In genomic region chr13:114282143-114282685, GRCh38 we compare ENCODE assay signal across 8 cellular contexts. TPM values are rescaled to one million over a fixed set of nuclear protein-coding genes. Genes with fewer than 3 reads are reported as not detected.
A peak's percentile ranks its signal among the peaks of the same experiment; 100 is the strongest.
DNase-seq lines count a peak whose midpoint lies in the region; ATAC-seq and TF ChIP-seq lines count a peak whose summit lies in the region.

No MANE protein-coding gene starts in this region.

- TF ChIP-seq CTCF in astrocyte of the cerebellum (IDR thresholded peaks at IDR 0.05; ENCODE audit: low read depth, low read length, missing control alignments): no peak

- H3K27ac ChIP-seq in BLaER1: peak overlapping the region; percentile 97
- no peak overlapping the region for H3K27ac ChIP-seq in iPS DF 6.9 (ENCODE audit: low read length)

- WGBS in iPS DF 6.9 (ENCODE audit: insufficient coverage, insufficient read length): no CpG with 5 or more reads among the region's 41 CpGs

- peaks cover 31% of the 10 kb centered on the region for H3K4me1 ChIP-seq in BLaER1
- H3K4me1 ChIP-seq in iPS DF 6.9 (ENCODE audit: control insufficient read depth, insufficient read depth, low read length): no peaks in the 10 kb centered on the region

- H3K4me3 ChIP-seq in BLaER1 (peak overlapping the region; percentile 91), astrocyte of the cerebellum (ENCODE audit: low read depth, low read length) (peak overlapping the region; percentile 59), iPS DF 6.9 (ENCODE audit: low read length) (peak overlapping the region; percentile 60; the same call in 1 of the 2 replicates)

- H3K9me3 ChIP-seq in BLaER1 (no peaks in the 10 kb centered on the region), iPS DF 6.9 (ENCODE audit: control insufficient read depth, insufficient read depth, low read length) (no peaks in the 10 kb centered on the region)

- ATAC-seq in HG03571 (IDR thresholded peaks at IDR 0.05; ENCODE audit: unreplicated experiment) (peak; percentile 52), SK-N-SH treated with all-trans-retinoic acid at 6 μM for 48 hours (peak; percentile 37), sciatic nerve (peak; percentile 18), HG03039 (IDR thresholded peaks at IDR 0.05; ENCODE audit: unreplicated experiment) (no peak)

- peak overlapping the region; percentile 99 for H3K9ac ChIP-seq in BLaER1

- H3K36me3 ChIP-seq in BLaER1: peaks cover 42% of the 10 kb centered on the region
- H3K36me3 ChIP-seq in iPS DF 6.9 (ENCODE audit: control insufficient read depth, insufficient read depth, low read length): peaks cover 5% of the 10 kb centered on the region; the same call in 1 of the 2 replicates

- H4K20me1 ChIP-seq in BLaER1: no peaks in the 10 kb centered on the region

- in situ Hi-C loops in astrocyte of the cerebellum (cut with HindIII; ENCODE audit: low sequenced_read_pairs): no loop called here

- H3K4me2 ChIP-seq in BLaER1: peak overlapping the region; percentile 84

- DNase-seq in GM19238 (ENCODE audit: insufficient read length, low spot score) (peak; percentile 49), astrocyte of the cerebellum (ENCODE audit: low read depth) (no peak), iPS DF 6.9 (ENCODE audit: low read depth, low spot score) (no peak), sciatic nerve (ENCODE audit: low spot score) (peak; percentile 69)

- H3K27me3 ChIP-seq in BLaER1: no peaks in the 10 kb centered on the region
- no peaks in the 10 kb centered on the region for H3K27me3 ChIP-seq in iPS DF 6.9 (ENCODE audit: control insufficient read depth, insufficient read depth, low read length)

- intact Hi-C loops in sciatic nerve (cut with DNase I): no loop called here

TF ChIP-seq in SK-N-SH treated with all-trans-retinoic acid at 6 μM for 48 hours, 23 proteins besides CTCF, POLR2A, EP300 and RAD21:
- no peak for TF ChIP-seq CREB5 (CRISPR knock-in tag; IDR thresholded peaks at IDR 0.05; ENCODE audit: low read depth)
- TF ChIP-seq CSRNP3 (CRISPR knock-in tag; IDR thresholded peaks at IDR 0.05): no peak
- no peak for TF ChIP-seq TCF4 (CRISPR knock-in tag; IDR thresholded peaks at IDR 0.05; ENCODE audit: borderline replicate concordance)
- no peak for TF ChIP-seq ZNF70 (CRISPR knock-in tag; IDR thresholded peaks at IDR 0.05)

RNA-seq across cellular contexts. Expression of gene UPF3A, which starts 0.8 kb away (rescaled TPM):
- 60.4 TPM for total RNA-seq in sciatic nerve

RNA-seq across cellular contexts. Expression of gene CHAMP1, which starts 32.1 kb away (rescaled TPM):
- 19.2 TPM for total RNA-seq in sciatic nerve

RNA-seq across cellular contexts. Expression of gene CDC16, which starts 47.5 kb away (rescaled TPM):
- 73.6 TPM for total RNA-seq in sciatic nerve

Comparison
In these comparisons a context has a peak if more than half of its experiments do, and no peak if none do; other contexts are left out.
1. DNase-seq: peak in GM19238 (single experiment) and sciatic nerve (single experiment); none in astrocyte of the cerebellum (single experiment) and iPS DF 6.9 (single experiment).
2. Peak in every context shown above with its lines, with median percentiles within 50 percentile points of each other: H3K4me3 ChIP-seq.